ENCODE assay signal across 2 cellular contexts in the genomic region with DNA sequence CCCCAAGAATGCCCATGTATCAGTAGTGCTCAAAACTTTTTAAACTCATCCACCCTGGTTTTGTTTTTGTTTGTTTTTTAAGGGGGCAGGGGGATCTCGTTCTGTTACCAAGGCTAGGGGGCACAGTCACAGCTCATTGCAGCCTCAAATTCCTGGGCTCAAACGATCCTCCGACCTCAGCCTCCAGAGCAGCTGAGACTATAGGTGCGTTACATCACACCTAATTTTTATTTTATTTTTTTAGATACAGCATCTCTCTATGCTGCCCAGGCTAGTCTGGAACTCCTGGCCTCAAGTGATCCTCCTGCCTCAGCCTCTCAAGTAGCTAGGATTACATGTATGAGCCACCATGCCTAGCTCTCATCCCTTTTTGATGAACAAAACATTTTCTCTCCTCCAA.
A peak's percentile ranks its signal among the peaks of the same experiment; 100 is the strongest.
TF ChIP-seq lines count a peak whose summit lies in the region.

No MANE protein-coding gene starts in this region.

TF ChIP-seq in HepG2, 621 proteins besides CTCF, POLR2A, EP300 and RAD21:
- no peak for TF ChIP-seq RFX5 (IDR thresholded peaks at IDR 0.05; ENCODE audit: low read depth, low read length)
- TF ChIP-seq, protein P1, sequence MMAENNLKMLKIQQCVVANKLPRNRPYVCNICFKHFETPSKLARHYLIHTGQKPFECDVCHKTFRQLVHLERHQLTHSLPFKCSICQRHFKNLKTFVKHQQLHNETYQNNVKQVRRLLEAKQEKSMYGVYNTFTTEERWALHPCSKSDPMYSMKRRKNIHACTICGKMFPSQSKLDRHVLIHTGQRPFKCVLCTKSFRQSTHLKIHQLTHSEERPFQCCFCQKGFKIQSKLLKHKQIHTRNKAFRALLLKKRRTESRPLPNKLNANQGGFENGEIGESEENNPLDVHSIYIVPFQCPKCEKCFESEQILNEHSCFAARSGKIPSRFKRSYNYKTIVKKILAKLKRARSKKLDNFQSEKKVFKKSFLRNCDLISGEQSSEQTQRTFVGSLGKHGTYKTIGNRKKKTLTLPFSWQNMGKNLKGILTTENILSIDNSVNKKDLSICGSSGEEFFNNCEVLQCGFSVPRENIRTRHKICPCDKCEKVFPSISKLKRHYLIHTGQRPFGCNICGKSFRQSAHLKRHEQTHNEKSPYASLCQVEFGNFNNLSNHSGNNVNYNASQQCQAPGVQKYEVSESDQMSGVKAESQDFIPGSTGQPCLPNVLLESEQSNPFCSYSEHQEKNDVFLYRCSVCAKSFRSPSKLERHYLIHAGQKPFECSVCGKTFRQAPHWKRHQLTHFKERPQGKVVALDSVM (CRISPR knock-in tag; IDR thresholded peaks at IDR 0.05), result peak; percentile 75; the same call in 1 of the 2 replicates
- TF ChIP-seq ESRRA (CRISPR knock-in tag; IDR thresholded peaks at IDR 0.05; ENCODE audit: low read depth), result no peak
- TF ChIP-seq, protein P2, sequence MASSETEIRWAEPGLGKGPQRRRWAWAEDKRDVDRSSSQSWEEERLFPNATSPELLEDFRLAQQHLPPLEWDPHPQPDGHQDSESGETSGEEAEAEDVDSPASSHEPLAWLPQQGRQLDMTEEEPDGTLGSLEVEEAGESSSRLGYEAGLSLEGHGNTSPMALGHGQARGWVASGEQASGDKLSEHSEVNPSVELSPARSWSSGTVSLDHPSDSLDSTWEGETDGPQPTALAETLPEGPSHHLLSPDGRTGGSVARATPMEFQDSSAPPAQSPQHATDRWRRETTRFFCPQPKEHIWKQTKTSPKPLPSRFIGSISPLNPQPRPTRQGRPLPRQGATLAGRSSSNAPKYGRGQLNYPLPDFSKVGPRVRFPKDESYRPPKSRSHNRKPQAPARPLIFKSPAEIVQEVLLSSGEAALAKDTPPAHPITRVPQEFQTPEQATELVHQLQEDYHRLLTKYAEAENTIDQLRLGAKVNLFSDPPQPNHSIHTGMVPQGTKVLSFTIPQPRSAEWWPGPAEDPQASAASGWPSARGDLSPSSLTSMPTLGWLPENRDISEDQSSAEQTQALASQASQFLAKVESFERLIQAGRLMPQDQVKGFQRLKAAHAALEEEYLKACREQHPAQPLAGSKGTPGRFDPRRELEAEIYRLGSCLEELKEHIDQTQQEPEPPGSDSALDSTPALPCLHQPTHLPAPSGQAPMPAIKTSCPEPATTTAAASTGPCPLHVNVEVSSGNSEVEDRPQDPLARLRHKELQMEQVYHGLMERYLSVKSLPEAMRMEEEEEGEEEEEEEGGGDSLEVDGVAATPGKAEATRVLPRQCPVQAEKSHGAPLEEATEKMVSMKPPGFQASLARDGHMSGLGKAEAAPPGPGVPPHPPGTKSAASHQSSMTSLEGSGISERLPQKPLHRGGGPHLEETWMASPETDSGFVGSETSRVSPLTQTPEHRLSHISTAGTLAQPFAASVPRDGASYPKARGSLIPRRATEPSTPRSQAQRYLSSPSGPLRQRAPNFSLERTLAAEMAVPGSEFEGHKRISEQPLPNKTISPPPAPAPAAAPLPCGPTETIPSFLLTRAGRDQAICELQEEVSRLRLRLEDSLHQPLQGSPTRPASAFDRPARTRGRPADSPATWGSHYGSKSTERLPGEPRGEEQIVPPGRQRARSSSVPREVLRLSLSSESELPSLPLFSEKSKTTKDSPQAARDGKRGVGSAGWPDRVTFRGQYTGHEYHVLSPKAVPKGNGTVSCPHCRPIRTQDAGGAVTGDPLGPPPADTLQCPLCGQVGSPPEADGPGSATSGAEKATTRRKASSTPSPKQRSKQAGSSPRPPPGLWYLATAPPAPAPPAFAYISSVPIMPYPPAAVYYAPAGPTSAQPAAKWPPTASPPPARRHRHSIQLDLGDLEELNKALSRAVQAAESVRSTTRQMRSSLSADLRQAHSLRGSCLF (CRISPR knock-in tag; IDR thresholded peaks at IDR 0.05; ENCODE audit: borderline replicate concordance), result no peak
- TF ChIP-seq, protein P3, sequence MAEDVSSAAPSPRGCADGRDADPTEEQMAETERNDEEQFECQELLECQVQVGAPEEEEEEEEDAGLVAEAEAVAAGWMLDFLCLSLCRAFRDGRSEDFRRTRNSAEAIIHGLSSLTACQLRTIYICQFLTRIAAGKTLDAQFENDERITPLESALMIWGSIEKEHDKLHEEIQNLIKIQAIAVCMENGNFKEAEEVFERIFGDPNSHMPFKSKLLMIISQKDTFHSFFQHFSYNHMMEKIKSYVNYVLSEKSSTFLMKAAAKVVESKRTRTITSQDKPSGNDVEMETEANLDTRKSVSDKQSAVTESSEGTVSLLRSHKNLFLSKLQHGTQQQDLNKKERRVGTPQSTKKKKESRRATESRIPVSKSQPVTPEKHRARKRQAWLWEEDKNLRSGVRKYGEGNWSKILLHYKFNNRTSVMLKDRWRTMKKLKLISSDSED (CRISPR knock-in tag; IDR thresholded peaks at IDR 0.05), result no peak
TF ChIP-seq in HepG2: peak in this region for 1.

TF ChIP-seq in H1, 55 proteins besides CTCF, POLR2A, EP300 and RAD21:
- TF ChIP-seq MAFK (IDR thresholded peaks at IDR 0.05; ENCODE audit: low read depth, low read length) (no peak), POLR2AphosphoS5 (IDR thresholded peaks at IDR 0.05; ENCODE audit: low read depth, low read length) (peak; percentile 28; the same call in 1 of the 2 replicates), KDM4A (IDR thresholded peaks at IDR 0.05; ENCODE audit: low read depth, low read length, severe bottlenecking) (no peak)
